Comparison of ENCODE assay signal across 3 cellular contexts in the genomic region with DNA sequence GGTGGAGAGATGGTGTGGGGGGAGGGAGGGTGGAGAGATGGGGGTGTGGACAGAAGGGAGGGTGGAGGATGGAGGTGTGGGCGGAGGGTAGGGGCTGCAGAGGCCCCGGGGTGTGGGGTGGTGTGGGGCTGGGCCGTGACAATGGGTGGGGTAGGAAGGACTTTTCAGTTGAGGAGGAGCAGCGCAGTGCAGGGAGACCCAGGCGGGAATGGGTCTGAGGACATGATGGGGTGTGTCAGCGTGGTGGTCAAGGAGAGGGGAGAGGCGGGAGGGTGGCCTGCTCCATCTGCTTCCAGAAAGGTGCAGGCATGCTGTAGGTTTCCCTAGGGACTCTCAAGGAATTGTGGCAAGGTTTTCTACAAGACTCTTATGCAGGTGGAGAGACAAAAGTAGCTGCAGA.
TF ChIP-seq lines count a peak whose summit lies in the region.

No MANE protein-coding gene starts in this region.

TF ChIP-seq in SK-N-SH, 30 proteins besides CTCF, POLR2A, EP300 and RAD21 (continued from another document):
- TF ChIP-seq, protein P1, sequence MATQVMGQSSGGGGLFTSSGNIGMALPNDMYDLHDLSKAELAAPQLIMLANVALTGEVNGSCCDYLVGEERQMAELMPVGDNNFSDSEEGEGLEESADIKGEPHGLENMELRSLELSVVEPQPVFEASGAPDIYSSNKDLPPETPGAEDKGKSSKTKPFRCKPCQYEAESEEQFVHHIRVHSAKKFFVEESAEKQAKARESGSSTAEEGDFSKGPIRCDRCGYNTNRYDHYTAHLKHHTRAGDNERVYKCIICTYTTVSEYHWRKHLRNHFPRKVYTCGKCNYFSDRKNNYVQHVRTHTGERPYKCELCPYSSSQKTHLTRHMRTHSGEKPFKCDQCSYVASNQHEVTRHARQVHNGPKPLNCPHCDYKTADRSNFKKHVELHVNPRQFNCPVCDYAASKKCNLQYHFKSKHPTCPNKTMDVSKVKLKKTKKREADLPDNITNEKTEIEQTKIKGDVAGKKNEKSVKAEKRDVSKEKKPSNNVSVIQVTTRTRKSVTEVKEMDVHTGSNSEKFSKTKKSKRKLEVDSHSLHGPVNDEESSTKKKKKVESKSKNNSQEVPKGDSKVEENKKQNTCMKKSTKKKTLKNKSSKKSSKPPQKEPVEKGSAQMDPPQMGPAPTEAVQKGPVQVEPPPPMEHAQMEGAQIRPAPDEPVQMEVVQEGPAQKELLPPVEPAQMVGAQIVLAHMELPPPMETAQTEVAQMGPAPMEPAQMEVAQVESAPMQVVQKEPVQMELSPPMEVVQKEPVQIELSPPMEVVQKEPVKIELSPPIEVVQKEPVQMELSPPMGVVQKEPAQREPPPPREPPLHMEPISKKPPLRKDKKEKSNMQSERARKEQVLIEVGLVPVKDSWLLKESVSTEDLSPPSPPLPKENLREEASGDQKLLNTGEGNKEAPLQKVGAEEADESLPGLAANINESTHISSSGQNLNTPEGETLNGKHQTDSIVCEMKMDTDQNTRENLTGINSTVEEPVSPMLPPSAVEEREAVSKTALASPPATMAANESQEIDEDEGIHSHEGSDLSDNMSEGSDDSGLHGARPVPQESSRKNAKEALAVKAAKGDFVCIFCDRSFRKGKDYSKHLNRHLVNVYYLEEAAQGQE (IDR thresholded peaks at IDR 0.05; ENCODE audit: low read depth, low read length), result no peak
- TF ChIP-seq TEAD4 (IDR thresholded peaks at IDR 0.05; ENCODE audit: borderline replicate concordance, insufficient read depth) (no peak), SMC3 (IDR thresholded peaks at IDR 0.05; ENCODE audit: low read depth, low read length) (no peak), NFIC (IDR thresholded peaks at IDR 0.05; ENCODE audit: borderline replicate concordance) (no peak), GATA2 (CRISPR knock-in tag; IDR thresholded peaks at IDR 0.05) (no peak), MXI1 (IDR thresholded peaks at IDR 0.05; ENCODE audit: low read depth, low read length) (no peak), MEF2A (IDR thresholded peaks at IDR 0.05; ENCODE audit: borderline replicate concordance, low read depth) (no peak)
TF ChIP-seq in SK-N-SH: peak in this region for 0.

TF ChIP-seq in SK-N-SH treated with all-trans-retinoic acid at 6 μM for 48 hours, 23 proteins besides CTCF, POLR2A, EP300 and RAD21 (continued from another document):
- TF ChIP-seq, protein P2, sequence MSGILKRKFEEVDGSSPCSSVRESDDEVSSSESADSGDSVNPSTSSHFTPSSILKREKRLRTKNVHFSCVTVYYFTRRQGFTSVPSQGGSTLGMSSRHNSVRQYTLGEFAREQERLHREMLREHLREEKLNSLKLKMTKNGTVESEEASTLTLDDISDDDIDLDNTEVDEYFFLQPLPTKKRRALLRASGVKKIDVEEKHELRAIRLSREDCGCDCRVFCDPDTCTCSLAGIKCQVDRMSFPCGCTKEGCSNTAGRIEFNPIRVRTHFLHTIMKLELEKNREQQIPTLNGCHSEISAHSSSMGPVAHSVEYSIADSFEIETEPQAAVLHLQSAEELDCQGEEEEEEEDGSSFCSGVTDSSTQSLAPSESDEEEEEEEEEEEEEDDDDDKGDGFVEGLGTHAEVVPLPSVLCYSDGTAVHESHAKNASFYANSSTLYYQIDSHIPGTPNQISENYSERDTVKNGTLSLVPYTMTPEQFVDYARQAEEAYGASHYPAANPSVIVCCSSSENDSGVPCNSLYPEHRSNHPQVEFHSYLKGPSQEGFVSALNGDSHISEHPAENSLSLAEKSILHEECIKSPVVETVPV (CRISPR knock-in tag; IDR thresholded peaks at IDR 0.05), result no peak
- TF ChIP-seq, protein P3, sequence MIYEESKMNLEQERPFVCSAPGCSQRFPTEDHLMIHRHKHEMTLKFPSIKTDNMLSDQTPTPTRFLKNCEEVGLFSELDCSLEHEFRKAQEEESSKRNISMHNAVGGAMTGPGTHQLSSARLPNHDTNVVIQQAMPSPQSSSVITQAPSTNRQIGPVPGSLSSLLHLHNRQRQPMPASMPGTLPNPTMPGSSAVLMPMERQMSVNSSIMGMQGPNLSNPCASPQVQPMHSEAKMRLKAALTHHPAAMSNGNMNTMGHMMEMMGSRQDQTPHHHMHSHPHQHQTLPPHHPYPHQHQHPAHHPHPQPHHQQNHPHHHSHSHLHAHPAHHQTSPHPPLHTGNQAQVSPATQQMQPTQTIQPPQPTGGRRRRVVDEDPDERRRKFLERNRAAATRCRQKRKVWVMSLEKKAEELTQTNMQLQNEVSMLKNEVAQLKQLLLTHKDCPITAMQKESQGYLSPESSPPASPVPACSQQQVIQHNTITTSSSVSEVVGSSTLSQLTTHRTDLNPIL (CRISPR knock-in tag; IDR thresholded peaks at IDR 0.05; ENCODE audit: low read depth), result no peak
- TF ChIP-seq ZC3H10 (CRISPR knock-in tag; IDR thresholded peaks at IDR 0.05) (no peak), ZFP3 (CRISPR knock-in tag; IDR thresholded peaks at IDR 0.05) (no peak), ISL1 (CRISPR knock-in tag; IDR thresholded peaks at IDR 0.05) (no peak), ZFP30 (CRISPR knock-in tag; IDR thresholded peaks at IDR 0.05) (no peak)

TF ChIP-seq in GM23338, 12 proteins besides CTCF, POLR2A, EP300 and RAD21 (continued from another document):
- TF ChIP-seq, protein P4, sequence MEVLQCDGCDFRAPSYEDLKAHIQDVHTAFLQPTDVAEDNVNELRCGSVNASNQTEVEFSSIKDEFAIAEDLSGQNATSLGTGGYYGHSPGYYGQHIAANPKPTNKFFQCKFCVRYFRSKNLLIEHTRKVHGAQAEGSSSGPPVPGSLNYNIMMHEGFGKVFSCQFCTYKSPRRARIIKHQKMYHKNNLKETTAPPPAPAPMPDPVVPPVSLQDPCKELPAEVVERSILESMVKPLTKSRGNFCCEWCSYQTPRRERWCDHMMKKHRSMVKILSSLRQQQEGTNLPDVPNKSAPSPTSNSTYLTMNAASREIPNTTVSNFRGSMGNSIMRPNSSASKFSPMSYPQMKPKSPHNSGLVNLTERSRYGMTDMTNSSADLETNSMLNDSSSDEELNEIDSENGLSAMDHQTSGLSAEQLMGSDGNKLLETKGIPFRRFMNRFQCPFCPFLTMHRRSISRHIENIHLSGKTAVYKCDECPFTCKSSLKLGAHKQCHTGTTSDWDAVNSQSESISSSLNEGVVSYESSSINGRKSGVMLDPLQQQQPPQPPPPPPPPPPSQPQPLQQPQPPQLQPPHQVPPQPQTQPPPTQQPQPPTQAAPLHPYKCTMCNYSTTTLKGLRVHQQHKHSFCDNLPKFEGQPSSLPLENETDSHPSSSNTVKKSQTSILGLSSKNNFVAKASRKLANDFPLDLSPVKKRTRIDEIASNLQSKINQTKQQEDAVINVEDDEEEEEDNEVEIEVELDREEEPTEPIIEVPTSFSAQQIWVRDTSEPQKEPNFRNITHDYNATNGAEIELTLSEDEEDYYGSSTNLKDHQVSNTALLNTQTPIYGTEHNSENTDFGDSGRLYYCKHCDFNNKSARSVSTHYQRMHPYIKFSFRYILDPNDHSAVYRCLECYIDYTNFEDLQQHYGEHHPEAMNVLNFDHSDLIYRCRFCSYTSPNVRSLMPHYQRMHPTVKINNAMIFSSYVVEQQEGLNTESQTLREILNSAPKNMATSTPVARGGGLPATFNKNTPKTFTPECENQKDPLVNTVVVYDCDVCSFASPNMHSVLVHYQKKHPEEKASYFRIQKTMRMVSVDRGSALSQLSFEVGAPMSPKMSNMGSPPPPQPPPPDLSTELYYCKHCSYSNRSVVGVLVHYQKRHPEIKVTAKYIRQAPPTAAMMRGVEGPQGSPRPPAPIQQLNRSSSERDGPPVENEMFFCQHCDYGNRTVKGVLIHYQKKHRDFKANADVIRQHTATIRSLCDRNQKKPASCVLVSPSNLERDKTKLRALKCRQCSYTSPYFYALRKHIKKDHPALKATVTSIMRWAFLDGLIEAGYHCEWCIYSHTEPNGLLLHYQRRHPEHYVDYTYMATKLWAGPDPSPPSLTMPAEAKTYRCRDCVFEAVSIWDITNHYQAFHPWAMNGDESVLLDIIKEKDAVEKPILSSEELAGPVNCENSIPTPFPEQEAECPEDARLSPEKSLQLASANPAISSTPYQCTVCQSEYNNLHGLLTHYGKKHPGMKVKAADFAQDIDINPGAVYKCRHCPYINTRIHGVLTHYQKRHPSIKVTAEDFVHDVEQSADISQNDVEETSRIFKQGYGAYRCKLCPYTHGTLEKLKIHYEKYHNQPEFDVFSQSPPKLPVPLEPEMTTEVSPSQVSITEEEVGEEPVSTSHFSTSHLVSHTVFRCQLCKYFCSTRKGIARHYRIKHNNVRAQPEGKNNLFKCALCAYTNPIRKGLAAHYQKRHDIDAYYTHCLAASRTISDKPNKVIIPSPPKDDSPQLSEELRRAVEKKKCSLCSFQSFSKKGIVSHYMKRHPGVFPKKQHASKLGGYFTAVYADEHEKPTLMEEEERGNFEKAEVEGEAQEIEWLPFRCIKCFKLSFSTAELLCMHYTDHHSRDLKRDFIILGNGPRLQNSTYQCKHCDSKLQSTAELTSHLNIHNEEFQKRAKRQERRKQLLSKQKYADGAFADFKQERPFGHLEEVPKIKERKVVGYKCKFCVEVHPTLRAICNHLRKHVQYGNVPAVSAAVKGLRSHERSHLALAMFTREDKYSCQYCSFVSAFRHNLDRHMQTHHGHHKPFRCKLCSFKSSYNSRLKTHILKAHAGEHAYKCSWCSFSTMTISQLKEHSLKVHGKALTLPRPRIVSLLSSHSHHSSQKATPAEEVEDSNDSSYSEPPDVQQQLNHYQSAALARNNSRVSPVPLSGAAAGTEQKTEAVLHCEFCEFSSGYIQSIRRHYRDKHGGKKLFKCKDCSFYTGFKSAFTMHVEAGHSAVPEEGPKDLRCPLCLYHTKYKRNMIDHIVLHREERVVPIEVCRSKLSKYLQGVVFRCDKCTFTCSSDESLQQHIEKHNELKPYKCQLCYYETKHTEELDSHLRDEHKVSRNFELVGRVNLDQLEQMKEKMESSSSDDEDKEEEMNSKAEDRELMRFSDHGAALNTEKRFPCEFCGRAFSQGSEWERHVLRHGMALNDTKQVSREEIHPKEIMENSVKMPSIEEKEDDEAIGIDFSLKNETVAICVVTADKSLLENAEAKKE (CRISPR knock-in tag; IDR thresholded peaks at IDR 0.05), result no peak
